ENCODE assay signal across 14 cellular contexts in genomic region chr4:63169836-63170235, GRCh38.
DNase-seq lines count a peak whose midpoint lies in the region; ATAC-seq and TF ChIP-seq lines count a peak whose summit lies in the region.
"Had no signal": no experiment of that assay in that cellular context is flagged by ENCODE, and none has a peak within 500 bp of the region (broad histone marks: within the 10 kb centered on the region; RNA-seq: fewer than 3 reads in every experiment).

No MANE protein-coding gene starts in this region.

- H3K9ac ChIP-seq in neural progenitor cell (no peak overlapping the region), GM23248 (no peak overlapping the region)
- H3K9ac ChIP-seq: BLaER1 treated with 17β-estradiol and CSF1 and Interleukin-3, amounts not matched to agents 10 nM and 100 nM had no signal

- H3K27ac ChIP-seq in neural progenitor cell (no peak overlapping the region), GM23248 (no peak overlapping the region)
- H3K27ac ChIP-seq: BLaER1 treated with 17β-estradiol and CSF1 and Interleukin-3, amounts not matched to agents 10 nM and 100 nM had no signal

- in situ Hi-C loops in HAP-1 (cut with MboI; ENCODE audit: low sequenced_read_pairs) (no loop called here), GM23248 (cut with MboI) (no loop called here)

- H3K79me2 ChIP-seq in neural progenitor cell (ENCODE audit: low read depth) = no peaks in the 10 kb centered on the region
- H3K79me2 ChIP-seq in GM23248 (ENCODE audit: insufficient read depth) = no peaks in the 10 kb centered on the region

- H2AFZ ChIP-seq in neural progenitor cell (replicated peaks) = no peak overlapping the region
- H2AFZ ChIP-seq in GM23248 = no peak overlapping the region

- WGBS in GM23248 (ENCODE audit: low coverage in 1 of 2, low lambda C conversion rate in 2 of 2, missing lambda C conversion rate in 2 of 2), 2 experiments = 51 to 56% methylated on average over 2 of the region's 2 CpGs

- no peak for ATAC-seq in HG03280 (IDR thresholded peaks at IDR 0.05; ENCODE audit: unreplicated experiment)
- ATAC-seq in GM18870 (IDR thresholded peaks at IDR 0.05; ENCODE audit: unreplicated experiment) = no peak
- ATAC-seq: GM12878, K562 had no signal

- no peak for TF ChIP-seq CTCF in neural progenitor cell (IDR thresholded peaks at IDR 0.05)

- DNase-seq in HAP-1 (ENCODE audit: low spot score in 2 of 2) (peak; percentile 53 to 74), NCI-H82 (lab: John Stamatoyannopoulos, UW) (peak; percentile 72), neural progenitor cell (ENCODE audit: low spot score) (peak; percentile 69), GM23248 (no peak), T-helper 9 cell (no peak)
- DNase-seq: ACHN; CD4-positive, CD25-positive, alpha-beta regulatory T cell; DMS79; HCEC 1CT had no signal

- peaks cover 5% of the 10 kb centered on the region for H3K27me3 Mint-ChIP-seq in neural progenitor cell (ENCODE audit: insufficient read depth, low read depth)
- H3K27me3 Mint-ChIP-seq: CD4-positive, CD25-positive, alpha-beta regulatory T cell had no signal

- H4K20me1 ChIP-seq in neural progenitor cell (ENCODE audit: low read depth) (no peaks in the 10 kb centered on the region), GM23248 (ENCODE audit: insufficient read depth) (no peaks in the 10 kb centered on the region)
- H4K20me1 ChIP-seq: BLaER1 treated with 17β-estradiol and CSF1 and Interleukin-3, amounts not matched to agents 10 nM and 100 nM had no signal

- H3F3A ChIP-seq in neural progenitor cell (ENCODE audit: low read depth) = no peaks in the 10 kb centered on the region
- no peaks in the 10 kb centered on the region for H3F3A ChIP-seq in GM23248 (ENCODE audit: insufficient read depth)

- no peaks in the 10 kb centered on the region for H3K9me3 Mint-ChIP-seq in neural progenitor cell

- H3K27me3 ChIP-seq in HAP-1 (ENCODE audit: low read depth) = no peaks in the 10 kb centered on the region
- H3K27me3 ChIP-seq in neural progenitor cell = no peaks in the 10 kb centered on the region
- no peaks in the 10 kb centered on the region for H3K27me3 ChIP-seq in GM23248 (replicated peaks; ENCODE audit: insufficient read depth)
- H3K27me3 ChIP-seq: BLaER1 treated with 17β-estradiol and CSF1 and Interleukin-3, amounts not matched to agents 10 nM and 100 nM had no signal

- no peak overlapping the region for H3K4me3 Mint-ChIP-seq in neural progenitor cell
- H3K4me3 Mint-ChIP-seq: CD4-positive, CD25-positive, alpha-beta regulatory T cell had no signal

- H3K9me2 ChIP-seq in GM23248 (ENCODE audit: insufficient read depth) = no peaks in the 10 kb centered on the region

- no peak overlapping the region for H3K27ac Mint-ChIP-seq in neural progenitor cell
- H3K27ac Mint-ChIP-seq: CD4-positive, CD25-positive, alpha-beta regulatory T cell had no signal

- H3K36me3 Mint-ChIP-seq in neural progenitor cell = no peaks in the 10 kb centered on the region
- H3K36me3 Mint-ChIP-seq: CD4-positive, CD25-positive, alpha-beta regulatory T cell had no signal

- H3K36me3 ChIP-seq in HAP-1 (replicated peaks) (no peaks in the 10 kb centered on the region), neural progenitor cell (no peaks in the 10 kb centered on the region), GM23248 (ENCODE audit: low read depth) (no peaks in the 10 kb centered on the region)
- H3K36me3 ChIP-seq: BLaER1 treated with 17β-estradiol and CSF1 and Interleukin-3, amounts not matched to agents 10 nM and 100 nM had no signal

- H3K4me3 ChIP-seq in HAP-1 = no peak overlapping the region
- no peak overlapping the region for H3K4me3 ChIP-seq in neural progenitor cell
- no peak overlapping the region for H3K4me3 ChIP-seq in GM23248
- H3K4me3 ChIP-seq: BLaER1 treated with 17β-estradiol and CSF1 and Interleukin-3, amounts not matched to agents 10 nM and 100 nM; GM12878; K562 had no signal

- H3K4me1 ChIP-seq in HAP-1 (peaks cover 10% of the 10 kb centered on the region), neural progenitor cell (peaks cover 19% of the 10 kb centered on the region), GM23248 (ENCODE audit: insufficient read depth) (no peaks in the 10 kb centered on the region)
- H3K4me1 ChIP-seq: BLaER1 treated with 17β-estradiol and CSF1 and Interleukin-3, amounts not matched to agents 10 nM and 100 nM had no signal

- H3K4me1 Mint-ChIP-seq in neural progenitor cell = peaks cover 35% of the 10 kb centered on the region
- H3K4me1 Mint-ChIP-seq: CD4-positive, CD25-positive, alpha-beta regulatory T cell had no signal

- H3K4me2 ChIP-seq in neural progenitor cell (peak overlapping the region; percentile 57), GM23248 (ENCODE audit: unreplicated experiment) (no peak overlapping the region)
- H3K4me2 ChIP-seq: BLaER1 treated with 17β-estradiol and CSF1 and Interleukin-3, amounts not matched to agents 10 nM and 100 nM had no signal

- H3K9me3 ChIP-seq in HAP-1 (no peaks in the 10 kb centered on the region; the same call in 1 of the 2 replicates), neural progenitor cell (ENCODE audit: low read depth) (no peaks in the 10 kb centered on the region), GM23248 (ENCODE audit: low read depth) (no peaks in the 10 kb centered on the region)
- H3K9me3 ChIP-seq: BLaER1 treated with 17β-estradiol and CSF1 and Interleukin-3, amounts not matched to agents 10 nM and 100 nM had no signal

Comparison
In these comparisons a context has a peak if more than half of its experiments do, and no peak if none do; other contexts are left out.
1. DNase-seq: peak in HAP-1 (2 of 2), NCI-H82 (single experiment) and neural progenitor cell (single experiment); none in GM23248 (single experiment) and T-helper 9 cell (single experiment).